ENCODE assay signal across 9 cellular contexts in genomic region chr15:72599855-72600464, GRCh38. TPM values are rescaled to one million over a fixed set of nuclear protein-coding genes. Genes with fewer than 3 reads are reported as not detected.
DNase-seq lines count a peak whose midpoint lies in the region; ATAC-seq and TF ChIP-seq lines count a peak whose summit lies in the region.
"Had no signal": no experiment of that assay in that cellular context is flagged by ENCODE, and none has a peak within 500 bp of the region (broad histone marks: within the 10 kb centered on the region; RNA-seq: fewer than 3 reads in every experiment).

No MANE protein-coding gene starts in this region.

- H3K9me3 ChIP-seq in CD4-positive, alpha-beta T cell (ENCODE audit: control insufficient read depth, low read length) = no peaks in the 10 kb centered on the region

- intact Hi-C loops in CD4-positive, alpha-beta T cell (cut with DNase I, micrococcal nuclease) = loop anchor here (5.0 to 10.0 kb wide), 3 partner anchors 75 to 477 kb away; partner anchors contain the start of gene ADPGK (in 1 of the 2)

- H3K27me3 Mint-ChIP-seq in CD4-positive, alpha-beta T cell = no peaks in the 10 kb centered on the region
- H3K27me3 Mint-ChIP-seq: activated B cell treated with CpG ODN at 0.5 μM for 24 hours had no signal

- no peaks in the 10 kb centered on the region for H3K27me3 ChIP-seq in CD4-positive, alpha-beta T cell (ENCODE audit: control insufficient read depth, insufficient read depth, low read length)

- H3K27ac Mint-ChIP-seq in CD4-positive, alpha-beta T cell = no peak overlapping the region
- H3K27ac Mint-ChIP-seq: activated B cell treated with CpG ODN at 0.5 μM for 24 hours had no signal

- POLR2A ChIA-PET in CD4-positive, alpha-beta T cell (lab: Charles Lee) = interaction anchor here (0.6 to 1.0 kb wide), 2 partner anchors 9 to 10 kb away, joined by 3 to 5 read pairs; no protein-coding TSS in a partner anchor

- no peaks in the 10 kb centered on the region for H3K36me3 Mint-ChIP-seq in CD4-positive, alpha-beta T cell (ENCODE audit: low read depth)

- CTCF ChIA-PET in CD4-positive, alpha-beta T cell (lab: Charles Lee) = interaction anchor here (0.6 to 2.0 kb wide), 6 partner anchors 9 to 72 kb away, joined by 3 to 7 read pairs (median 4); no protein-coding TSS in a partner anchor

- no peak overlapping the region for H3K27ac ChIP-seq in CD4-positive, alpha-beta T cell (ENCODE audit: low read depth, low read length)

- in situ Hi-C loops in T47D (cut with HindIII; ENCODE audit: low pct_unique_long_range_greater_than_20kb, low sequenced_read_pairs) = no loop called here

- H3K9me3 Mint-ChIP-seq in CD4-positive, alpha-beta T cell = no peaks in the 10 kb centered on the region
- H3K9me3 Mint-ChIP-seq: activated B cell treated with CpG ODN at 0.5 μM for 24 hours had no signal

- no peak overlapping the region for H3K4me3 Mint-ChIP-seq in CD4-positive, alpha-beta T cell
- H3K4me3 Mint-ChIP-seq: activated B cell treated with CpG ODN at 0.5 μM for 24 hours had no signal

- DNase-seq in CD4-positive, alpha-beta T cell = no peak
- DNase-seq in NCI-H69 (lab: John Stamatoyannopoulos, UW) = peak; percentile 30
- peak; percentile 42 to 71 for DNase-seq in T47D (ENCODE audit: low read depth in 1 of 2, low spot score in 1 of 2)
- DNase-seq in left lobe of liver (ENCODE audit: low spot score) = no peak
- DNase-seq: activated B cell treated with CpG ODN at 0.5 μM for 24 hours had no signal

- peak; percentile 79 for TF ChIP-seq CTCF in CD4-positive, alpha-beta T cell (IDR thresholded peaks at IDR 0.05)
- peak; percentile 70 for TF ChIP-seq CTCF in GM12873 (IDR thresholded peaks at IDR 0.05; ENCODE audit: insufficient read depth, low read depth, low read length, missing control alignments)

- H3K4me1 Mint-ChIP-seq in CD4-positive, alpha-beta T cell (ENCODE audit: low read depth) = no peaks in the 10 kb centered on the region
- H3K4me1 Mint-ChIP-seq: activated B cell treated with CpG ODN at 0.5 μM for 24 hours had no signal

- no peak for ATAC-seq in CD4-positive, alpha-beta T cell (ENCODE audit: poor library complexity)
- peak; percentile 88 for ATAC-seq in left lobe of liver
- ATAC-seq in GM21528 (IDR thresholded peaks at IDR 0.05; ENCODE audit: low FRiP score, unreplicated experiment) = no peak
- no peak for ATAC-seq in GM18502 (IDR thresholded peaks at IDR 0.05; ENCODE audit: poor library complexity, unreplicated experiment)
- ATAC-seq in esophagus mucosa = no peak

RNA-seq across cellular contexts. Expression of gene GOLGA6B, which starts 54.5 kb away (rescaled TPM):
- under 1 TPM in 1 of 2 experiments, not detected in 1; 0.22 TPM for total RNA-seq in CD4-positive, alpha-beta T cell
- 1.4 TPM for total RNA-seq in left lobe of liver
- total RNA-seq in esophagus mucosa = not detected
- total RNA-seq: activated B cell treated with CpG ODN at 0.5 μM for 24 hours had no signal

Comparison
In these comparisons a context has a peak if more than half of its experiments do, and no peak if none do; other contexts are left out.
1. DNase-seq: peak in NCI-H69 (single experiment) and T47D (2 of 2); none in CD4-positive, alpha-beta T cell (0 of 10) and left lobe of liver (single experiment).